Comparison of ENCODE assay signal across 24 cellular contexts in genomic region chr7:154183482-154183881, GRCh38.
DNase-seq lines count a peak whose midpoint lies in the region; ATAC-seq, FAIRE-seq and TF ChIP-seq lines count a peak whose summit lies in the region.
"Had no signal": no experiment of that assay in that cellular context is flagged by ENCODE, and none has a peak within 500 bp of the region (broad histone marks: within the 10 kb centered on the region; RNA-seq: fewer than 3 reads in every experiment).

No MANE protein-coding gene starts in this region.

- H3K36me3 ChIP-seq in IMR-90 (ENCODE audit: control insufficient read depth, insufficient read depth, low read length): no peaks in the 10 kb centered on the region
- no peaks in the 10 kb centered on the region for H3K36me3 ChIP-seq in K562 (ENCODE audit: control insufficient read depth, insufficient read depth, low read length)
- no peaks in the 10 kb centered on the region for H3K36me3 ChIP-seq in neural progenitor cell
- H3K36me3 ChIP-seq: SJSA1 had no signal

- no peak overlapping the region for H3K4me2 ChIP-seq in IMR-90 (ENCODE audit: low read depth, low read length)
- no peak overlapping the region for H3K4me2 ChIP-seq in K562 (ENCODE audit: insufficient read depth, low read length)
- H3K4me2 ChIP-seq in neural progenitor cell: peak overlapping the region; percentile 65
- H3K4me2 ChIP-seq: A549 had no signal

- no peak for FAIRE-seq in K562 (lab: Jason Lieb, UNC)
- FAIRE-seq: A549, GM12891, HTR-8/SVneo had no signal

- CTCF ChIA-PET in IMR-90 (lab: Yijun Ruan, JAX): no interaction called here
- CTCF ChIA-PET in K562 (lab: Yijun Ruan, JAX; ENCODE audit: low intra/inter-chr PET ratio): no interaction called here

- no peak for ATAC-seq in IMR-90 (ENCODE audit: low read depth)
- ATAC-seq in K562: no peak
- ATAC-seq in GM18907 (IDR thresholded peaks at IDR 0.05; ENCODE audit: unreplicated experiment): no peak
- ATAC-seq: A549, HCT116, Panc1 had no signal

- H3K4me1 Mint-ChIP-seq in neural progenitor cell: peaks cover 24% of the 10 kb centered on the region
- H3K4me1 Mint-ChIP-seq: B cell had no signal

- H3K27me3 ChIP-seq in IMR-90 (ENCODE audit: control insufficient read depth, insufficient read depth, low read length) (no peaks in the 10 kb centered on the region), K562 (ENCODE audit: control insufficient read depth in 2 of 2, insufficient read depth in 2 of 2, low read length in 2 of 2) (peaks cover 6 to 17% of the 10 kb centered on the region in 2 experiments; a peak in 3 of 5 replicates), neural progenitor cell (peaks cover 14% of the 10 kb centered on the region)
- H3K27me3 ChIP-seq: SJSA1 had no signal

- intact Hi-C loops in IMR-90 (cut with micrococcal nuclease) (no loop called here), K562 (cut with micrococcal nuclease) (no loop called here)

- no peak overlapping the region for H3K4me3 Mint-ChIP-seq in neural progenitor cell
- H3K4me3 Mint-ChIP-seq: B cell had no signal

- H3K27me3 Mint-ChIP-seq in neural progenitor cell (ENCODE audit: insufficient read depth, low read depth): peaks cover 2% of the 10 kb centered on the region
- H3K27me3 Mint-ChIP-seq: B cell had no signal

- H3K9me3 ChIP-seq in IMR-90 (ENCODE audit: control insufficient read depth, insufficient read depth, low read length) (peaks cover 34% of the 10 kb centered on the region), K562 (replicated peaks; ENCODE audit: control insufficient read depth, insufficient read depth, low read depth, low read length) (no peaks in the 10 kb centered on the region), neural progenitor cell (ENCODE audit: low read depth) (no peaks in the 10 kb centered on the region)
- H3K9me3 ChIP-seq: A549, SJSA1 had no signal

- TF ChIP-seq CTCF in IMR-90 (conservative IDR thresholded peaks at IDR 0.05; ENCODE audit: low read depth, low read length) (no peak), K562 (IDR thresholded peaks at IDR 0.05 in 2 of 3, conservative IDR thresholded peaks at IDR 0.05 in 1 of 3; ENCODE audit: insufficient read depth in 2 of 3, low read depth in 1 of 3, low read length in 3 of 3) (no peak), neural progenitor cell (IDR thresholded peaks at IDR 0.05) (no peak)

- dilution Hi-C loops in IMR-90 (cut with HindIII; ENCODE audit: low sequenced_read_pairs, unreplicated experiment): no loop called here

- no peak overlapping the region for H2BK120ac ChIP-seq in IMR-90 (ENCODE audit: low read depth, low read length)

- H3K27ac Mint-ChIP-seq in neural progenitor cell: no peak overlapping the region
- H3K27ac Mint-ChIP-seq: B cell had no signal

- H2AK9ac ChIP-seq in IMR-90 (replicated peaks; ENCODE audit: low read depth, low read length, poor library complexity): no peak overlapping the region

- TF ChIP-seq EP300 in K562 (IDR thresholded peaks at IDR 0.05; ENCODE audit: low read length): no peak

- H3K27ac ChIP-seq in IMR-90 (ENCODE audit: insufficient read depth, low read length) (no peak overlapping the region), K562 (ENCODE audit: extremely low read depth, low read depth, low read length) (no peak overlapping the region), neural progenitor cell (no peak overlapping the region)
- H3K27ac ChIP-seq: A549, GM23248, SJSA1 had no signal

- H3K56ac ChIP-seq in IMR-90 (ENCODE audit: extremely low read depth, insufficient read depth, low read length): no peak overlapping the region

- no peaks in the 10 kb centered on the region for H3K9me3 Mint-ChIP-seq in neural progenitor cell

- H4K20me1 ChIP-seq in IMR-90 (ENCODE audit: insufficient read depth, low read length) (no peaks in the 10 kb centered on the region), K562 (replicated peaks; ENCODE audit: control insufficient read depth, insufficient read depth, low read length) (no peaks in the 10 kb centered on the region), neural progenitor cell (ENCODE audit: low read depth) (no peaks in the 10 kb centered on the region)

- H3K4me3 ChIP-seq in IMR-90 (ENCODE audit: insufficient read depth, low read depth, low read length) (no peak overlapping the region), K562 (no peak overlapping the region), neural progenitor cell (no peak overlapping the region)
- H3K4me3 ChIP-seq: A549, GM23248, SJSA1 had no signal

- H3K79me1 ChIP-seq in IMR-90 (ENCODE audit: low read depth in 1 of 2, low read length in 2 of 2): no peaks in the 10 kb centered on the region

- no peak overlapping the region for H2BK15ac ChIP-seq in IMR-90 (ENCODE audit: low read depth, low read length)

- H3K9ac ChIP-seq in IMR-90 (ENCODE audit: low read depth, low read length): no peak overlapping the region
- H3K9ac ChIP-seq in K562 (ENCODE audit: insufficient read depth in 1 of 2, low read depth in 2 of 2, low read length in 2 of 2): no peak overlapping the region
- no peak overlapping the region for H3K9ac ChIP-seq in neural progenitor cell
- H3K9ac ChIP-seq: GM23248 had no signal

- no peak overlapping the region for H3K18ac ChIP-seq in IMR-90 (ENCODE audit: low read depth, low read length)

- 18% methylated on average over 4 of the region's 10 CpGs; no CpG with 5 or more reads in 1 of the 2 experiments for WGBS in IMR-90 (ENCODE audit: extremely low coverage in 2 of 2, insufficient read length in 1 of 2), 2 experiments
- under 1% methylated on average over 10 of the region's 10 CpGs for WGBS in K562 (ENCODE audit: insufficient coverage, low coverage, missing lambda C conversion rate)

- H2BK20ac ChIP-seq in IMR-90 (ENCODE audit: low read depth, low read length): no peak overlapping the region

- no peaks in the 10 kb centered on the region for H3K36me3 Mint-ChIP-seq in neural progenitor cell

- H4K5ac ChIP-seq in IMR-90 (ENCODE audit: low read depth, low read length): no peak overlapping the region

- H2AFZ ChIP-seq in IMR-90 (replicated peaks; ENCODE audit: low read length, poor library complexity): peak overlapping the region; percentile 11
- H2AFZ ChIP-seq in K562 (ENCODE audit: low read depth, low read length): no peak overlapping the region
- H2AFZ ChIP-seq in neural progenitor cell (replicated peaks): peak overlapping the region; percentile 77
- H2AFZ ChIP-seq: GM23248 had no signal

- no peak for TF ChIP-seq POLR2A in IMR-90 (IDR thresholded peaks at IDR 0.05; ENCODE audit: low read depth, low read length)
- TF ChIP-seq POLR2A in K562 (conservative IDR thresholded peaks at IDR 0.05): no peak

- H3K79me2 ChIP-seq in K562 (ENCODE audit: control insufficient read depth, insufficient read depth, low read length) (no peaks in the 10 kb centered on the region), neural progenitor cell (ENCODE audit: low read depth) (no peaks in the 10 kb centered on the region)

- H2AK5ac ChIP-seq in IMR-90 (ENCODE audit: low read depth, low read length): no peak overlapping the region

- no peak overlapping the region for H4K8ac ChIP-seq in IMR-90 (ENCODE audit: low read depth in 2 of 2, low read length in 2 of 2)

- H3K4me1 ChIP-seq in IMR-90 (ENCODE audit: control insufficient read depth, insufficient read depth, low read length) (no peaks in the 10 kb centered on the region), K562 (replicated peaks in 1 of 2; ENCODE audit: control insufficient read depth in 2 of 2, insufficient read depth in 2 of 2, low read length in 2 of 2) (no peaks in the 10 kb centered on the region), neural progenitor cell (peaks cover 36% of the 10 kb centered on the region)
- H3K4me1 ChIP-seq: A549, SJSA1 had no signal

- H3K23ac ChIP-seq in IMR-90 (ENCODE audit: low read depth, low read length): no peak overlapping the region

- no peak overlapping the region for H3K14ac ChIP-seq in IMR-90 (replicated peaks; ENCODE audit: low read depth, low read length)

- no peak overlapping the region for H4K91ac ChIP-seq in IMR-90 (ENCODE audit: insufficient read depth, low read depth, low read length)

- H2BK5ac ChIP-seq in IMR-90 (ENCODE audit: low read depth, low read length, poor library complexity, severe bottlenecking): no peak overlapping the region

- H3K9me1 ChIP-seq in IMR-90 (ENCODE audit: insufficient read depth, low read length) (no peaks in the 10 kb centered on the region), K562 (ENCODE audit: control insufficient read depth, insufficient read depth, low read length) (no peaks in the 10 kb centered on the region)

- in situ Hi-C loops in G401 (cut with HindIII; ENCODE audit: low sequenced_read_pairs): no loop called here
- in situ Hi-C loops in IMR-90 (cut with MboI; ENCODE audit: low sequenced_read_pairs): no loop called here
- in situ Hi-C loops in K562 (cut with MboI): no loop called here

- no TSS peak for BruUV-seq in IMR-90 (replicated peaks; lab: Mats Ljungman, UMichigan)
- no TSS peak for BruUV-seq in K562 (replicated peaks; lab: Mats Ljungman, UMichigan)

- POLR2A ChIA-PET in IMR-90 (lab: Charles Lee; ENCODE audit: unreplicated experiment): no interaction called here
- POLR2A ChIA-PET in K562 (lab: Yijun Ruan, JAX): no interaction called here

- peak; percentile 35 for DNase-seq in G401 (ENCODE audit: low spot score)
- DNase-seq in IMR-90: no peak
- no peak for DNase-seq in K562 (ENCODE audit: extremely low read depth in 1 of 4, low spot score in 3 of 4)
- DNase-seq in neural progenitor cell (ENCODE audit: low spot score): no peak
- DNase-seq in nucleus accumbens (lab: John Stamatoyannopoulos, UW): no peak
- no peak for DNase-seq in SIG-M5 (lab: John Stamatoyannopoulos, UW)
- no peak for DNase-seq in NCI-H526 treated with DMSO at 0.1 percent for 48 hours (lab: John Stamatoyannopoulos, UW)
- DNase-seq: DMS79, GM23248, KBM-7, NCI-H1092, NCI-H1436, NCI-H187 treated with DMSO at 0.1 percent for 48 hours, NCI-H2107, NCI-H446 treated with DMSO at 0.1 percent for 48 hours, NCI-H69 had no signal

- no peak for TF ChIP-seq RAD21 in IMR-90 (IDR thresholded peaks at IDR 0.05; ENCODE audit: low read length)
- no peak for TF ChIP-seq RAD21 in K562 (CRISPR knock-in tag; conservative IDR thresholded peaks at IDR 0.05 in 1 of 2, IDR thresholded peaks at IDR 0.05 in 1 of 2)

- H3F3A ChIP-seq in neural progenitor cell (ENCODE audit: low read depth): peaks cover 17% of the 10 kb centered on the region

- no peak overlapping the region for H3K4ac ChIP-seq in IMR-90 (ENCODE audit: low read depth, low read length)

TF ChIP-seq in IMR-90, 13 proteins besides CTCF, POLR2A, EP300 and RAD21 (continues in another document):
- no peak for TF ChIP-seq CEBPB (IDR thresholded peaks at IDR 0.05; ENCODE audit: low read depth, low read length)
- no peak for TF ChIP-seq BHLHE40 (IDR thresholded peaks at IDR 0.05; ENCODE audit: low read depth, low read length)
- TF ChIP-seq MAZ (IDR thresholded peaks at IDR 0.05; ENCODE audit: borderline replicate concordance, low read depth, low read length): no peak
- no peak for TF ChIP-seq NFE2L2 (IDR thresholded peaks at IDR 0.05; ENCODE audit: low read depth, low read length)

TF ChIP-seq in K562, 482 proteins besides CTCF, POLR2A, EP300 and RAD21 (continues in another document):
- TF ChIP-seq SIRT6 (IDR thresholded peaks at IDR 0.05; ENCODE audit: low read depth, low read length) (no peak), ZNF507 (tag; conservative IDR thresholded peaks at IDR 0.05) (no peak), ZBTB1 (CRISPR knock-in tag; IDR thresholded peaks at IDR 0.05; ENCODE audit: borderline replicate concordance, low read depth) (no peak), ZNF175 (CRISPR knock-in tag; IDR thresholded peaks at IDR 0.05; ENCODE audit: low read depth) (no peak)
